Comparison of ENCODE assay signal across 1 cellular context in the genomic region with DNA sequence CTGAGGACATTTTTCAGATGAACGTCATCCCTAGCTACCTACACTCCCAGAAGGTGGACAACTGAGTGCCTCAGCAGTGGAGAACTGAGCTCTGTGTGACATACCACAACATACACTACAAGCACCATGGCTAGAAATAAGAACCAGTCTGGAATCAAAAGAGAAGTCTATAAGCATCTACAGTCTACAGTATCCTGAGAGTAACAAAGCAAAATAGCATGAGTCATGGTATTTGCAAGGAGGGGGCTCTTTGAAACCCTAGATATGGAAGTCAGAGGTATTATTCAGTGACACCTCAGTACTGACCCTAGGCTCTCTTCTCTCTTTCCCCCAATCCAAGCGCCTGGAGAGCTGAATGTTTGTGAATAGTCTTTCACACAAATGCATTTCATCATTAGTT.
TF ChIP-seq lines count a peak whose summit lies in the region.

No MANE protein-coding gene starts in this region.

TF ChIP-seq in HCT116, 20 proteins besides CTCF, POLR2A, EP300 and RAD21:
- TF ChIP-seq, protein P1, sequence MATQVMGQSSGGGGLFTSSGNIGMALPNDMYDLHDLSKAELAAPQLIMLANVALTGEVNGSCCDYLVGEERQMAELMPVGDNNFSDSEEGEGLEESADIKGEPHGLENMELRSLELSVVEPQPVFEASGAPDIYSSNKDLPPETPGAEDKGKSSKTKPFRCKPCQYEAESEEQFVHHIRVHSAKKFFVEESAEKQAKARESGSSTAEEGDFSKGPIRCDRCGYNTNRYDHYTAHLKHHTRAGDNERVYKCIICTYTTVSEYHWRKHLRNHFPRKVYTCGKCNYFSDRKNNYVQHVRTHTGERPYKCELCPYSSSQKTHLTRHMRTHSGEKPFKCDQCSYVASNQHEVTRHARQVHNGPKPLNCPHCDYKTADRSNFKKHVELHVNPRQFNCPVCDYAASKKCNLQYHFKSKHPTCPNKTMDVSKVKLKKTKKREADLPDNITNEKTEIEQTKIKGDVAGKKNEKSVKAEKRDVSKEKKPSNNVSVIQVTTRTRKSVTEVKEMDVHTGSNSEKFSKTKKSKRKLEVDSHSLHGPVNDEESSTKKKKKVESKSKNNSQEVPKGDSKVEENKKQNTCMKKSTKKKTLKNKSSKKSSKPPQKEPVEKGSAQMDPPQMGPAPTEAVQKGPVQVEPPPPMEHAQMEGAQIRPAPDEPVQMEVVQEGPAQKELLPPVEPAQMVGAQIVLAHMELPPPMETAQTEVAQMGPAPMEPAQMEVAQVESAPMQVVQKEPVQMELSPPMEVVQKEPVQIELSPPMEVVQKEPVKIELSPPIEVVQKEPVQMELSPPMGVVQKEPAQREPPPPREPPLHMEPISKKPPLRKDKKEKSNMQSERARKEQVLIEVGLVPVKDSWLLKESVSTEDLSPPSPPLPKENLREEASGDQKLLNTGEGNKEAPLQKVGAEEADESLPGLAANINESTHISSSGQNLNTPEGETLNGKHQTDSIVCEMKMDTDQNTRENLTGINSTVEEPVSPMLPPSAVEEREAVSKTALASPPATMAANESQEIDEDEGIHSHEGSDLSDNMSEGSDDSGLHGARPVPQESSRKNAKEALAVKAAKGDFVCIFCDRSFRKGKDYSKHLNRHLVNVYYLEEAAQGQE (IDR thresholded peaks at IDR 0.05; ENCODE audit: low read depth), result no peak
- TF ChIP-seq CEBPB (IDR thresholded peaks at IDR 0.05; ENCODE audit: low read depth) (no peak), CBX3 (IDR thresholded peaks at IDR 0.05; ENCODE audit: low read depth) (no peak), SP1 (IDR thresholded peaks at IDR 0.05; ENCODE audit: low read depth) (no peak), EGR1 (IDR thresholded peaks at IDR 0.05; ENCODE audit: low read depth) (no peak), YY1 (IDR thresholded peaks at IDR 0.05; ENCODE audit: extremely low read depth, insufficient replicate concordance, low read depth, low read length) (no peak), ZFX (IDR thresholded peaks at IDR 0.05) (no peak)
TF ChIP-seq in HCT116: peak in this region for 0.
